In the genomic region with DNA sequence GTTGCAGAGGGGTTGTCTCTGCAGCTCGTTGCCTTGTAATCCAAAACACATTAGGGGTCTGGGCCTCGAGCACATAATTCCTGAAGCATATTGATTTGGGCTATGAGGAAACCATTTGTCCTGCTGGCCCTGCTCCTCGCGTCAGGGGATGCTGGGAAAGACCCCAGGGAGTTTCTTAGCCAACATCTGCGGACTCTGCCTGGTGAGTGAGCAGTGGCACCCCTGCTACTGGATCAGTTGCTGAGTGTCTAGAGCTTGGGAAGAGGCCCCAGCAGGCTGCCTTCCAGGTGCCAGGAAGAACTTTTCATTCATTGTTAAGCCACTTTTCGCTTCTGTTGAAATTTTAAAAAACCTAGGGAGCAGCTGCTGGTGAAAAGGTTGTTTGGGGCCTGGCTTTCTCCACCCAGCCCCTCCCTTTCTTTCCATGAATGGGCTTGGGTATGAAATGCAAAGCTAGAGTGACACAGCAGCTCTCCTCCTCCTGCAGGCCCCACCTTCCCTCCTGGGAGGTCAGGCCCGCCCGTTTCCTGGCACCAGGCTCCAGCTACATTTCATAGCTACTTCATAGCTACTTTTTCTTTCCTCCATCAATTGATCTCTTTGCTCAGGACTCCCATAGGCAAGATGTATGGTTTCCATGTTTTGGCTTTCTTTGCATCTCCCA, we compare ENCODE assay signal across 9 cellular contexts. TPM values are rescaled to one million over a fixed set of nuclear protein-coding genes. Genes with fewer than 3 reads are reported as not detected.
A peak's percentile ranks its signal among the peaks of the same experiment; 100 is the strongest.
DNase-seq lines count a peak whose midpoint lies in the region; TF ChIP-seq lines count a peak whose summit lies in the region.
"Had no signal": no experiment of that assay in that cellular context is flagged by ENCODE, and none has a peak within 500 bp of the region (broad histone marks: within the 10 kb centered on the region; RNA-seq: fewer than 3 reads in every experiment).

No MANE protein-coding gene starts in this region.

- intact Hi-C loops in MCF 10A (cut with micrococcal nuclease): loop anchor here (5.0 kb wide), 1 partner anchor 298 kb away; no protein-coding TSS in a partner anchor
- intact Hi-C loops in mammary epithelial cell (cut with micrococcal nuclease): loop anchor here (5.0 kb wide), 3 partner anchors 208 to 403 kb away; partner anchors contain the start of genes KIFBP and SUPV3L1
- intact Hi-C loops in tibial artery (cut with DNase I; ENCODE audit: low total_unique reads): loop anchor here (2.0 kb wide), 1 partner anchor 149 kb away; no protein-coding TSS in a partner anchor

- no peak overlapping the region for H3K27ac Mint-ChIP-seq in MCF 10A (ENCODE audit: low read depth, unreplicated experiment)

- TF ChIP-seq CTCF in MCF 10A (IDR thresholded peaks at IDR 0.05; ENCODE audit: unreplicated experiment) (no peak), mammary epithelial cell (conservative IDR thresholded peaks at IDR 0.05 in 1 of 2, IDR thresholded peaks at IDR 0.05 in 1 of 2; ENCODE audit: extremely low read depth in 1 of 2, insufficient read depth in 1 of 2, low read depth in 1 of 2, low read length in 2 of 2) (no peak), tibial artery (IDR thresholded peaks at IDR 0.05) (no peak)

- in situ Hi-C loops in mammary epithelial cell (cut with MboI; ENCODE audit: low sequenced_read_pairs in 2 of 2): loop anchor here in 1 of 2 donors (5.0 kb wide), 1 partner anchor 153 kb away; no protein-coding TSS in a partner anchor

- no peaks in the 10 kb centered on the region for H4K20me1 ChIP-seq in mammary epithelial cell (ENCODE audit: insufficient read depth, low read length)

- no TSS peak for BruUV-seq in MCF 10A (replicated peaks; lab: Mats Ljungman, UMichigan)
- BruUV-seq in mammary epithelial cell (replicated peaks; lab: Mats Ljungman, UMichigan): no TSS peak

- H3K4me1 ChIP-seq in mammary epithelial cell (ENCODE audit: insufficient read depth, low read length) (peaks cover 19% of the 10 kb centered on the region), tibial artery (peaks cover 0 to 17% (median 11%) of the 10 kb centered on the region in 4 donors)

- 74% methylated on average over 8 of the region's 8 CpGs for WGBS in mammary epithelial cell (ENCODE audit: low coverage, missing lambda C conversion rate)

- no peak overlapping the region for H3K4me2 ChIP-seq in mammary epithelial cell (ENCODE audit: insufficient read depth, low read depth, low read length)
- H3K4me2 ChIP-seq: hepatocyte had no signal

- no peak overlapping the region for H3K4me3 ChIP-seq in mammary epithelial cell (replicated peaks in 1 of 3; ENCODE audit: insufficient read depth in 1 of 3, low read depth in 2 of 3, low read length in 3 of 3)
- H3K4me3 ChIP-seq in tibial artery: no peak overlapping the region
- H3K4me3 ChIP-seq: hepatocyte had no signal

- H3K27ac ChIP-seq in mammary epithelial cell (ENCODE audit: insufficient read depth, low read depth, low read length) (no peak overlapping the region), tibial artery (peak overlapping the region; percentile 4 to 52)
- H3K27ac ChIP-seq: hepatocyte had no signal

- CTCF ChIA-PET in MCF 10A (lab: Yijun Ruan, JAX): interaction anchor here (0.6 to 6.1 kb wide), 8 partner anchors 14 to 555 kb away, joined by 3 to 106 read pairs (median 6); no protein-coding TSS in a partner anchor
- CTCF ChIA-PET in mammary epithelial cell (lab: Charles Lee; ENCODE audit: low non-redundant PET): no interaction called here

- dilution Hi-C loops in mammary epithelial cell (cut with HindIII; ENCODE audit: low sequenced_read_pairs): no loop called here

- peaks cover 33% of the 10 kb centered on the region for H3K36me3 ChIP-seq in mammary epithelial cell (ENCODE audit: insufficient read depth, low read length)
- peaks cover 61 to 85% (median 71%) of the 10 kb centered on the region in 3 donors for H3K36me3 ChIP-seq in tibial artery

- no peaks in the 10 kb centered on the region for H3K9me3 Mint-ChIP-seq in MCF 10A (ENCODE audit: unreplicated experiment)

- peaks cover 23% of the 10 kb centered on the region for H3K4me1 Mint-ChIP-seq in MCF 10A (ENCODE audit: insufficient read depth, unreplicated experiment)

- no peaks in the 10 kb centered on the region for H3K27me3 Mint-ChIP-seq in MCF 10A (ENCODE audit: insufficient read depth, unreplicated experiment)

- H3K79me2 ChIP-seq in mammary epithelial cell (ENCODE audit: insufficient read depth, low read length): peaks cover 2% of the 10 kb centered on the region
- H3K79me2 ChIP-seq: hepatocyte had no signal

- no peaks in the 10 kb centered on the region for H3K27me3 ChIP-seq in mammary epithelial cell (ENCODE audit: insufficient read depth, low read length)
- H3K27me3 ChIP-seq in tibial artery: no peaks in the 10 kb centered on the region
- H3K27me3 ChIP-seq: hepatocyte had no signal

- no peaks in the 10 kb centered on the region for H3K9me3 ChIP-seq in mammary epithelial cell (replicated peaks; ENCODE audit: insufficient read depth, low read length)
- no peaks in the 10 kb centered on the region for H3K9me3 ChIP-seq in tibial artery

- DNase-seq in MCF 10A (ENCODE audit: unreplicated experiment): peak; percentile 61
- no peak for DNase-seq in mammary epithelial cell
- peak; percentile 8 for DNase-seq in SW480 (ENCODE audit: low spot score)
- DNase-seq in fibroblast of the conjunctiva (ENCODE audit: low read depth): peak; percentile 45
- DNase-seq in tibial artery: no peak
- DNase-seq in MV-4-11 (lab: John Stamatoyannopoulos, UW): no peak
- DNase-seq in NCI-H1417 treated with DMSO at 0.1 percent for 48 hours (lab: John Stamatoyannopoulos, UW): no peak
- DNase-seq in NOMO-1 (lab: John Stamatoyannopoulos, UW; ENCODE audit: unreplicated experiment in 2 of 2): no peak

- POLR2A ChIA-PET in MCF 10A (lab: Yijun Ruan, JAX): interaction anchor here (0.7 to 5.1 kb wide), 11 partner anchors 9 to 164 kb away, joined by 3 to 36 read pairs (median 5); no protein-coding TSS in a partner anchor

- peaks cover 90% of the 10 kb centered on the region for H3K36me3 Mint-ChIP-seq in MCF 10A (ENCODE audit: insufficient read depth, unreplicated experiment)

- no peak overlapping the region for H2AFZ ChIP-seq in mammary epithelial cell (ENCODE audit: low read depth, low read length)
- H2AFZ ChIP-seq: hepatocyte had no signal

- H3K4me3 Mint-ChIP-seq in MCF 10A (ENCODE audit: unreplicated experiment): no peak overlapping the region

- no peak overlapping the region for H3K9ac ChIP-seq in mammary epithelial cell (ENCODE audit: insufficient read depth, low read length)

RNA-seq across cellular contexts. Expression of gene TACR2, which starts 26.8 kb away (rescaled TPM):
- total RNA-seq in MCF 10A (2022): not detected in 2 replicates
- total RNA-seq in mammary epithelial cell: not detected
- polyA plus RNA-seq in mammary epithelial cell: 0.08 TPM
- polyA minus RNA-seq in mammary epithelial cell: not detected
- polyA plus RNA-seq: hepatocyte had no signal

Comparison
In these comparisons a context has a peak if more than half of its experiments do, and no peak if none do; other contexts are left out.
1. DNase-seq: peak in MCF 10A (single experiment), SW480 (single experiment) and fibroblast of the conjunctiva (single experiment); none in mammary epithelial cell (single experiment), tibial artery (0 of 2), MV-4-11 (single experiment), NCI-H1417 treated with DMSO at 0.1 percent for 48 hours (single experiment) and NOMO-1 (0 of 2).